Comparison of ENCODE assay signal across 15 cellular contexts in genomic region chr5:15646351-15646750, GRCh38.
DNase-seq lines count a peak whose midpoint lies in the region; TF ChIP-seq lines count a peak whose summit lies in the region.
"Had no signal": no experiment of that assay in that cellular context is flagged by ENCODE, and none has a peak within 500 bp of the region (broad histone marks: within the 10 kb centered on the region; RNA-seq: fewer than 3 reads in every experiment).

No MANE protein-coding gene starts in this region.

- no peaks in the 10 kb centered on the region for H3K27me3 Mint-ChIP-seq in MCF 10A (ENCODE audit: insufficient read depth, unreplicated experiment)
- H3K27me3 Mint-ChIP-seq: CD4-positive, alpha-beta T cell had no signal

- H3K36me3 Mint-ChIP-seq in MCF 10A (ENCODE audit: insufficient read depth, unreplicated experiment): no peaks in the 10 kb centered on the region

- POLR2A ChIA-PET in MCF 10A (lab: Yijun Ruan, JAX): no interaction called here

- TF ChIP-seq CTCF in breast epithelium (IDR thresholded peaks at IDR 0.05): no peak
- TF ChIP-seq CTCF in MCF 10A (IDR thresholded peaks at IDR 0.05; ENCODE audit: unreplicated experiment): no peak
- TF ChIP-seq CTCF in HFF-Myc (IDR thresholded peaks at IDR 0.05; ENCODE audit: low read depth, low read length, missing control alignments): no peak
- no peak for TF ChIP-seq CTCF in fibroblast of mammary gland (conservative IDR thresholded peaks at IDR 0.05; ENCODE audit: control insufficient read depth, insufficient read depth, low read depth, low read length)
- no peak for TF ChIP-seq CTCF in uterus (IDR thresholded peaks at IDR 0.05)

- peaks cover 9% of the 10 kb centered on the region for H3K4me1 Mint-ChIP-seq in MCF 10A (ENCODE audit: insufficient read depth, unreplicated experiment)

- BruUV-seq in MCF 10A (replicated peaks; lab: Mats Ljungman, UMichigan): no TSS peak

- TF ChIP-seq POLR2A in breast epithelium (IDR thresholded peaks at IDR 0.05) (no peak), uterus (IDR thresholded peaks at IDR 0.05) (no peak)

- H3K4me3 ChIP-seq in breast epithelium: peak overlapping the region in 1 of 3 donors; percentile 22
- no peak overlapping the region for H3K4me3 ChIP-seq in HFF-Myc (replicated peaks; ENCODE audit: low read depth, low read length)
- no peak overlapping the region for H3K4me3 ChIP-seq in fibroblast of mammary gland (ENCODE audit: control insufficient read depth, low read depth, low read length)
- H3K4me3 ChIP-seq in uterus: no peak overlapping the region

- H3K9me3 Mint-ChIP-seq in MCF 10A (ENCODE audit: unreplicated experiment): no peaks in the 10 kb centered on the region

- H3K27ac ChIP-seq in breast epithelium (peak overlapping the region; percentile 29 to 80), uterus (peak overlapping the region; percentile 11 to 44)

- in situ Hi-C loops in G401 (cut with HindIII; ENCODE audit: low sequenced_read_pairs): no loop called here

- H3K36me3 ChIP-seq in breast epithelium (no peaks in the 10 kb centered on the region), uterus (no peaks in the 10 kb centered on the region)

- H3K4me1 ChIP-seq in breast epithelium (peaks cover 0 to 2% of the 10 kb centered on the region in 2 donors), uterus (peaks cover 5 to 8% of the 10 kb centered on the region in 2 donors)

- no peak overlapping the region for H3K27ac Mint-ChIP-seq in MCF 10A (ENCODE audit: low read depth, unreplicated experiment)
- H3K27ac Mint-ChIP-seq: CD4-positive, alpha-beta T cell had no signal

- H3K9me3 ChIP-seq in breast epithelium (peaks cover 0 to under 1% of the 10 kb centered on the region in 2 donors), uterus (no peaks in the 10 kb centered on the region)

- DNase-seq in breast epithelium (ENCODE audit: low spot score in 2 of 2) (no peak), MCF 10A (ENCODE audit: unreplicated experiment) (no peak), HFF-Myc (ENCODE audit: extremely low read depth, low read depth) (peak; percentile 44), fibroblast of mammary gland (ENCODE audit: low read depth) (peak; percentile 63), uterus (no peak), NCI-H2107 (lab: John Stamatoyannopoulos, UW) (no peak), G401 (ENCODE audit: low spot score) (no peak)
- DNase-seq in central memory CD4-positive, alpha-beta T cell: no peak
- DNase-seq: CD4-positive, alpha-beta T cell; KG1; NCI-H1092 treated with DMSO at 0.1 percent for 48 hours; NCI-H1930; NCI-H2171 treated with DMSO at 0.1 percent for 48 hours; NCI-H510A; SIG-M5 had no signal

- no peak overlapping the region for H3K4me3 Mint-ChIP-seq in MCF 10A (ENCODE audit: unreplicated experiment)
- H3K4me3 Mint-ChIP-seq: CD4-positive, alpha-beta T cell had no signal

- CTCF ChIA-PET in MCF 10A (lab: Yijun Ruan, JAX): interaction anchor here (0.6 to 0.7 kb wide), 2 partner anchors 50 to 302 kb away, joined by 3 read pairs; no protein-coding TSS in a partner anchor

- intact Hi-C loops in breast epithelium (cut with DNase I; ENCODE audit: low total_unique reads): no loop called here
- intact Hi-C loops in MCF 10A (cut with micrococcal nuclease): no loop called here
- intact Hi-C loops in uterus (cut with DNase I; ENCODE audit: low total_unique reads): no loop called here

- H3K27me3 ChIP-seq in breast epithelium (no peaks in the 10 kb centered on the region), uterus (no peaks in the 10 kb centered on the region)

Comparison
In these comparisons a context has a peak if more than half of its experiments do, and no peak if none do; other contexts are left out.
1. DNase-seq: peak in HFF-Myc (single experiment) and fibroblast of mammary gland (single experiment); none in breast epithelium (0 of 2), MCF 10A (single experiment), uterus (0 of 2), NCI-H2107 (single experiment), G401 (single experiment) and central memory CD4-positive, alpha-beta T cell (single experiment).